ENCODE assay signal across 17 cellular contexts in the genomic region with DNA sequence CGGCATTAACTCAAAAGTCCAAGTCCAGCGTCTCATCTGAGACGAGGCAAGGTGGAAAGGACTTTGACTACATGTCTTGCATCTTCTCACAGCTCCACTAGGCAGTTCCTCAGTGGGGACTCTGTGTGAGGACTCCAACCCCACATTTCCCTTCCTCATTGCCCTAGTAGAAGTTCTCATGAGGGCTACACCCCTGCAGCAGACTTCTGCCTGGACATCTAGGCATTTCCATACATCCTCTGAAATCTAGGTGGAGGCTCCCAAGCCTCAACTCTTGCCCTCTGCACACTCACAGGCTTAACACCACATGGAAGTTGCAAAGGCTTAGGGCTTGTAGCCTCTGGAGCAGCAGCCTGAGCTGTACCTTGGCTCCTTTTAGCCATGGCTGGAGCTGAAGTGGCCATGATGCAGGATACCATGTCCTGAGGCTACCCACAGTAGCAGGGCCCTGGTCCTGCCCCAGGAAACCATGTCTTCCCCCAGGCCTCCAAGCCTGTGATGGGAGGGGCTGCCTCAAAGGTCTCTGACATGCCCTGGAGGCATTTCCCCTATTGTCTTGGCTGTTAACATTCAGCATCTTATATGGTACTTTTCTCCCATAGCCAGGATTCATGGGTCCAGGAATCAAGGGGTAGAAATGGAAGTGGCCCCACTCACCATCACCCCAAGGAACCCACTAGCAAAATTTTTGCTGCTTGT.
A peak's percentile ranks its signal among the peaks of the same experiment; 100 is the strongest.
DNase-seq lines count a peak whose midpoint lies in the region; ATAC-seq and TF ChIP-seq lines count a peak whose summit lies in the region.
"Had no signal": no experiment of that assay in that cellular context is flagged by ENCODE, and none has a peak within 500 bp of the region (broad histone marks: within the 10 kb centered on the region; RNA-seq: fewer than 3 reads in every experiment).

No MANE protein-coding gene starts in this region.

- no peak for ATAC-seq in HCT116
- ATAC-seq: A549, GM23338 had no signal

- H3K4ac ChIP-seq in neuronal stem cell (ENCODE audit: low read length): no peak overlapping the region

- H2BK12ac ChIP-seq in neuronal stem cell (ENCODE audit: low read length): no peak overlapping the region

- RAD21 ChIA-PET in HCT116 (lab: Charles Lee; ENCODE audit: low non-redundant PET in 1 of 2, low total read pairs in 2 of 2, uncharacterized antibody in 2 of 2, unreplicated experiment in 2 of 2): no interaction called here

- H3K27me3 ChIP-seq in HCT116 (ENCODE audit: insufficient read depth, low read length) (peaks cover 8% of the 10 kb centered on the region; the same call in 1 of the 2 replicates), neuronal stem cell (ENCODE audit: control insufficient read depth in 3 of 3, insufficient read depth in 3 of 3, low read depth in 1 of 3, low read length in 3 of 3) (peaks cover 0 to 7% (median 0%) of the 10 kb centered on the region in 3 experiments), GM23248 (replicated peaks; ENCODE audit: insufficient read depth) (peaks cover 16% of the 10 kb centered on the region; the same call in 1 of the 2 replicates)
- peaks cover 6% of the 10 kb centered on the region for H3K27me3 ChIP-seq in effector memory CD4-positive, alpha-beta T cell (replicated peaks; ENCODE audit: control insufficient read depth, insufficient read depth, low read length, poor library complexity, severe bottlenecking)

- H3K4me2 ChIP-seq in HCT116 (ENCODE audit: low read length) (no peak overlapping the region), neuronal stem cell (ENCODE audit: insufficient read depth, low read length, poor library complexity, severe bottlenecking) (no peak overlapping the region), GM23248 (ENCODE audit: unreplicated experiment) (no peak overlapping the region)
- H3K4me2 ChIP-seq: A549, GM23338 had no signal

- no peak overlapping the region for H3K9ac ChIP-seq in HCT116 (ENCODE audit: low read length)
- peak overlapping the region; percentile 7 for H3K9ac ChIP-seq in neuronal stem cell (ENCODE audit: low read depth, low read length, poor library complexity)
- H3K9ac ChIP-seq in GM23248: no peak overlapping the region

- no TSS peak for BruUV-seq in HCT116 (replicated peaks; lab: Mats Ljungman, UMichigan)

- in situ Hi-C loops in GM23248 (cut with MboI): no loop called here

- no CpG with 5 or more reads among the region's 3 CpGs for WGBS in neuronal stem cell (ENCODE audit: extremely low coverage in 2 of 2, insufficient read length in 2 of 2, insufficient replicate concordance in 1 of 2), 2 donors
- WGBS in GM23248 (ENCODE audit: low coverage in 1 of 2, low lambda C conversion rate in 2 of 2, missing lambda C conversion rate in 2 of 2), 2 experiments: 79 to 89% methylated on average over 3 of the region's 3 CpGs

- no peak overlapping the region for H3K23ac ChIP-seq in neuronal stem cell (ENCODE audit: low read depth, low read length, poor library complexity)

- intact Hi-C loops in HCT116 (cut with micrococcal nuclease): no loop called here

- H3K79me2 ChIP-seq in HCT116 (ENCODE audit: insufficient read depth, low read length) (no peaks in the 10 kb centered on the region), GM23248 (ENCODE audit: insufficient read depth) (no peaks in the 10 kb centered on the region)

- H3K27ac ChIP-seq in HCT116 (ENCODE audit: low read depth, low read length) (no peak overlapping the region), neuronal stem cell (replicated peaks; ENCODE audit: low read length) (no peak overlapping the region), GM23248 (no peak overlapping the region)
- H3K27ac ChIP-seq in effector memory CD4-positive, alpha-beta T cell (ENCODE audit: insufficient read depth, low read length, poor library complexity, severe bottlenecking): no peak overlapping the region
- H3K27ac ChIP-seq: A549 had no signal

- H4K20me1 ChIP-seq in HCT116 (ENCODE audit: insufficient read depth): no peaks in the 10 kb centered on the region
- no peaks in the 10 kb centered on the region for H4K20me1 ChIP-seq in GM23248 (ENCODE audit: insufficient read depth)

- no peaks in the 10 kb centered on the region for H3F3A ChIP-seq in GM23248 (ENCODE audit: insufficient read depth)

- peaks cover 0 to 7% of the 10 kb centered on the region in 2 experiments; a peak in 1 of 4 replicates for H3K9me3 ChIP-seq in HCT116 (ENCODE audit: control insufficient read depth in 1 of 2, insufficient read depth in 1 of 2, low read depth in 1 of 2, low read length in 2 of 2)
- peaks cover 6% of the 10 kb centered on the region in 2 donors for H3K9me3 ChIP-seq in neuronal stem cell (replicated peaks in 1 of 2; ENCODE audit: control insufficient read depth in 2 of 2, insufficient read depth in 1 of 2, low read depth in 1 of 2, low read length in 2 of 2)
- no peaks in the 10 kb centered on the region for H3K9me3 ChIP-seq in effector memory CD4-positive, alpha-beta T cell (ENCODE audit: control insufficient read depth, low read length)
- no peaks in the 10 kb centered on the region for H3K9me3 ChIP-seq in GM23248 (ENCODE audit: low read depth)

- CTCF ChIA-PET in HCT116 (lab: Charles Lee): no interaction called here

- peaks cover 3 to 10% of the 10 kb centered on the region in 2 experiments; a peak in 2 of 4 replicates for H3K4me1 ChIP-seq in HCT116 (ENCODE audit: control insufficient read depth in 1 of 2, insufficient read depth in 2 of 2, low read length in 2 of 2)
- peaks cover 0 to 7% of the 10 kb centered on the region in 2 donors for H3K4me1 ChIP-seq in neuronal stem cell (ENCODE audit: control insufficient read depth in 2 of 2, insufficient read depth in 1 of 2, low read depth in 1 of 2, low read length in 2 of 2)
- H3K4me1 ChIP-seq in effector memory CD4-positive, alpha-beta T cell (ENCODE audit: control insufficient read depth, insufficient read depth, low read length, poor library complexity, severe bottlenecking): peaks cover 5% of the 10 kb centered on the region
- peaks cover 7% of the 10 kb centered on the region; the same call in 1 of the 2 replicates for H3K4me1 ChIP-seq in GM23248 (ENCODE audit: insufficient read depth)

- no peak overlapping the region for H4K91ac ChIP-seq in neuronal stem cell (ENCODE audit: low read depth, low read length, poor library complexity)

- H2AFZ ChIP-seq in HCT116 (ENCODE audit: low read depth, low read length, poor library complexity, severe bottlenecking): no peak overlapping the region
- H2AFZ ChIP-seq in neuronal stem cell (ENCODE audit: low read length): no peak overlapping the region
- no peak overlapping the region for H2AFZ ChIP-seq in GM23248
- H2AFZ ChIP-seq: GM23338 had no signal

- no peak overlapping the region for H2AK5ac ChIP-seq in neuronal stem cell (ENCODE audit: low read depth, low read length)

- H3K9me2 ChIP-seq in HCT116 (ENCODE audit: insufficient read depth): no peaks in the 10 kb centered on the region
- no peaks in the 10 kb centered on the region for H3K9me2 ChIP-seq in GM23248 (ENCODE audit: insufficient read depth)

- no peaks in the 10 kb centered on the region for H3K79me1 ChIP-seq in neuronal stem cell (ENCODE audit: low read depth, low read length)

- DNase-seq in HCT116 (ENCODE audit: low read depth, low spot score) (no peak), MV-4-11 (lab: John Stamatoyannopoulos, UW) (peak; percentile 41), neuronal stem cell (ENCODE audit: low spot score) (no peak), GM03348 (ENCODE audit: low spot score) (no peak), GM23248 (no peak)
- DNase-seq in effector memory CD4-positive, alpha-beta T cell: no peak
- DNase-seq: 8988T; C1 segment of cervical spinal cord; Calu3; CD4-positive, alpha-beta memory T cell; COR-L47; DMS53; DMS79 treated with DMSO at 0.1 percent for 48 hours; GF-D8; H9 had no signal

- H2BK15ac ChIP-seq in neuronal stem cell (ENCODE audit: low read length): no peak overlapping the region

- no peak for TF ChIP-seq RAD21 in HCT116 (IDR thresholded peaks at IDR 0.05; ENCODE audit: low read depth)

- no peak overlapping the region for H4K8ac ChIP-seq in neuronal stem cell (ENCODE audit: low read depth, low read length)

- no peaks in the 10 kb centered on the region for H3K36me3 ChIP-seq in HCT116 (ENCODE audit: control insufficient read depth in 1 of 2, insufficient read depth in 2 of 2, low read length in 2 of 2)
- no peaks in the 10 kb centered on the region for H3K36me3 ChIP-seq in neuronal stem cell (replicated peaks in 1 of 2; ENCODE audit: control insufficient read depth in 2 of 2, insufficient read depth in 2 of 2, low read length in 2 of 2)
- no peaks in the 10 kb centered on the region for H3K36me3 ChIP-seq in effector memory CD4-positive, alpha-beta T cell (ENCODE audit: control insufficient read depth, insufficient read depth, low read length)
- no peaks in the 10 kb centered on the region for H3K36me3 ChIP-seq in GM23248 (ENCODE audit: low read depth)

- no peak for TF ChIP-seq POLR2A in HCT116 (IDR thresholded peaks at IDR 0.05; ENCODE audit: borderline replicate concordance, extremely low read depth, insufficient read depth, insufficient read length)

- POLR2A ChIA-PET in HCT116 (lab: Charles Lee): no interaction called here

- no peak overlapping the region for H3K4me3 ChIP-seq in HCT116 (replicated peaks in 1 of 2; ENCODE audit: low read depth in 1 of 2, low read length in 2 of 2)
- no peak overlapping the region for H3K4me3 ChIP-seq in neuronal stem cell (ENCODE audit: low read length in 2 of 2)
- H3K4me3 ChIP-seq in effector memory CD4-positive, alpha-beta T cell (ENCODE audit: insufficient read depth, low read depth, low read length, poor library complexity, severe bottlenecking): no peak overlapping the region
- no peak overlapping the region for H3K4me3 ChIP-seq in GM23248
- H3K4me3 ChIP-seq: A549, GM23338 had no signal

- H3K18ac ChIP-seq in neuronal stem cell (ENCODE audit: low read length): no peak overlapping the region

- no peak overlapping the region for H2BK5ac ChIP-seq in neuronal stem cell (ENCODE audit: low read length)

- H3K14ac ChIP-seq in neuronal stem cell (ENCODE audit: low read length): no peak overlapping the region

- H2BK120ac ChIP-seq in neuronal stem cell (ENCODE audit: low read depth, low read length): no peak overlapping the region

- TF ChIP-seq CTCF in HCT116 (IDR thresholded peaks at IDR 0.05 in 2 of 3, conservative IDR thresholded peaks at IDR 0.05 in 1 of 3; ENCODE audit: borderline replicate concordance in 1 of 3, insufficient read depth in 1 of 3, low read depth in 2 of 3, low read length in 2 of 3): no peak

TF ChIP-seq in HCT116, 20 proteins besides CTCF, POLR2A, EP300 and RAD21:
- TF ChIP-seq CBX3 (IDR thresholded peaks at IDR 0.05; ENCODE audit: low read depth) (0 out of 2 replicates have a peak, but pooled peaks have one; percentile 36), SRF (IDR thresholded peaks at IDR 0.05; ENCODE audit: low read depth) (no peak), CEBPB (IDR thresholded peaks at IDR 0.05; ENCODE audit: low read depth) (no peak), FOSL1 (IDR thresholded peaks at IDR 0.05; ENCODE audit: low read depth) (no peak)
- TF ChIP-seq, protein P1, sequence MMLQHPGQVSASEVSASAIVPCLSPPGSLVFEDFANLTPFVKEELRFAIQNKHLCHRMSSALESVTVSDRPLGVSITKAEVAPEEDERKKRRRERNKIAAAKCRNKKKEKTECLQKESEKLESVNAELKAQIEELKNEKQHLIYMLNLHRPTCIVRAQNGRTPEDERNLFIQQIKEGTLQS (IDR thresholded peaks at IDR 0.05): no peak
